8 cellular contexts compared by ENCODE assay signal in the genomic region with DNA sequence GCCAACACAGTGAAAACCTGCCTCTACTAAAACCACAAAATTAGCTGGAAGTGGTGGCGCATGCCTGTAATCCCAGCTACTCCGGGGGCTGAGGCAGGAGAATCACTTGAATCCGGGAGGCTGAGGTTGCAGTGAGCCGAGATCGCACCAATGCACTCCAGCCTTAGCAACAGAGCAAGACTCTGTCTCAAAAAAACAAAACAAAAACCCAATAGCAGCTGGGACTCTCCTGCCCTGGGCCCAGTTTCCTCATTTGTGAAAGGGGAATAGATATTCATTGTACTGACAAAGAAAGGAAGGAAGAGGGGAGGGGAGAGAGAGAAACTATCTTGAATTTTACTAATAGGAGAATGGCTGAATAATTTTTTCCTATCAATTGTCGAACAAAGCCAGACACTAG. TPM values are rescaled to one million over a fixed set of nuclear protein-coding genes. Genes with fewer than 3 reads are reported as not detected.
DNase-seq lines count a peak whose midpoint lies in the region; ATAC-seq and TF ChIP-seq lines count a peak whose summit lies in the region.
"Not testable (repeated sequence)": the region's sequence is repeated elsewhere in the genome, so short reads cannot be mapped to it uniquely, and the experiment has no call there.

No MANE protein-coding gene starts in this region.

- peaks cover 50 to 82% (median 63%) of the 10 kb centered on the region in 10 experiments for H3K4me1 ChIP-seq in BLaER1 treated with 17β-estradiol and CSF1 and Interleukin-3, amounts not matched to agents 10 nM and 100 nM
- H3K4me1 ChIP-seq in Panc1 (ENCODE audit: control insufficient read depth, insufficient read depth, low read length) (peaks cover 37% of the 10 kb centered on the region), right lobe of liver (peaks cover 0 to 54% (median 28%) of the 10 kb centered on the region in 4 donors), neuron (ENCODE audit: insufficient read depth, low read length) (peaks cover 24% of the 10 kb centered on the region)

- CTCF ChIA-PET in Panc1 (lab: Charles Lee), result interaction anchor here (0.7 kb wide), 2 partner anchors 34 to 96 kb away, joined by 4 to 6 read pairs; no protein-coding TSS in a partner anchor

- not testable (repeated sequence) for TF ChIP-seq CTCF in Panc1 (IDR thresholded peaks at IDR 0.05); right lobe of liver (IDR thresholded peaks at IDR 0.05)

- not testable (repeated sequence) for ATAC-seq in Panc1, right lobe of liver

- H3K4me2 ChIP-seq in BLaER1 treated with 17β-estradiol and CSF1 and Interleukin-3, amounts not matched to agents 10 nM and 100 nM, result peak overlapping the region; percentile 17 to 86 (median 56); a peak in 21 of 22 replicates

- BruUV-seq in Panc1 (replicated peaks; lab: Mats Ljungman, UMichigan), result not testable (repeated sequence)

- peaks cover 0 to 33% (median 0%) of the 10 kb centered on the region in 11 experiments; a peak in 6 of 22 replicates for H4K20me1 ChIP-seq in BLaER1 treated with 17β-estradiol and CSF1 and Interleukin-3, amounts not matched to agents 10 nM and 100 nM

- POLR2A ChIA-PET in Panc1 (lab: Charles Lee), result not testable (repeated sequence)

- not testable (repeated sequence) for H3K9me3 ChIP-seq in BLaER1 treated with 17β-estradiol and CSF1 and Interleukin-3, amounts not matched to agents 10 nM and 100 nM (replicated peaks in 1 of 11); Panc1 (ENCODE audit: control insufficient read depth, insufficient read depth, low read depth, low read length); right lobe of liver; neuron (ENCODE audit: low read length)

- H2AFZ ChIP-seq in neuron (ENCODE audit: low read depth, low read length), result peak overlapping the region; percentile 11

- peak overlapping the region; percentile 21 to 98 (median 83); a peak in 21 of 22 replicates for H3K27ac ChIP-seq in BLaER1 treated with 17β-estradiol and CSF1 and Interleukin-3, amounts not matched to agents 10 nM and 100 nM
- H3K27ac ChIP-seq in Panc1 (ENCODE audit: low read length) (peak overlapping the region; percentile 82), caudate nucleus (ENCODE audit: low read depth, low read length) (peak overlapping the region; percentile 44), right lobe of liver (peak overlapping the region; percentile 61 to 79 (median 69)), substantia nigra (ENCODE audit: low read depth, low read length, poor library complexity, severe bottlenecking) (peak overlapping the region; percentile 69)

- peaks cover 0 to 33% (median 9%) of the 10 kb centered on the region in 11 experiments; a peak in 16 of 22 replicates for H3K36me3 ChIP-seq in BLaER1 treated with 17β-estradiol and CSF1 and Interleukin-3, amounts not matched to agents 10 nM and 100 nM
- H3K36me3 ChIP-seq in Panc1 (ENCODE audit: control insufficient read depth, insufficient read depth, low read length); right lobe of liver; neuron (ENCODE audit: insufficient read depth, low read length): not testable (repeated sequence)

- not testable (repeated sequence) for TF ChIP-seq POLR2A in right lobe of liver (IDR thresholded peaks at IDR 0.05)

- in situ Hi-C loops in Panc1 (cut with HindIII; ENCODE audit: low pct_unique_long_range_greater_than_20kb, low sequenced_read_pairs), result not testable (repeated sequence)

- not testable (repeated sequence) for H3K4me3 ChIP-seq in BLaER1 treated with 17β-estradiol and CSF1 and Interleukin-3, amounts not matched to agents 10 nM and 100 nM; Panc1 (ENCODE audit: low read depth in 2 of 2, low read length in 2 of 2); right lobe of liver; neuron (ENCODE audit: low read length)

- intact Hi-C loops in Panc1 (cut with micrococcal nuclease; ENCODE audit: unreplicated experiment), result loop anchor here (5.0 kb wide), 1 partner anchor 44 kb away; no protein-coding TSS in a partner anchor
- intact Hi-C loops in right lobe of liver (cut with DNase I), result not testable (repeated sequence)

- H3K27me3 ChIP-seq in BLaER1 treated with 17β-estradiol and CSF1 and Interleukin-3, amounts not matched to agents 10 nM and 100 nM; Panc1 (ENCODE audit: control insufficient read depth, insufficient read depth, low read length); right lobe of liver; neuron (ENCODE audit: insufficient read depth, low read length): not testable (repeated sequence)

- DNase-seq in Kasumi-1 (lab: John Stamatoyannopoulos, UW) (peak; percentile 28 to 54), fibroblast of peridontal ligament (ENCODE audit: extremely low read depth) (peak; percentile 22), substantia nigra (lab: John Stamatoyannopoulos, UW) (peak in 4 of 49 donors; percentile 10 to 15 (median 12))
- DNase-seq in Panc1 (ENCODE audit: low read depth, low spot score); caudate nucleus (lab: John Stamatoyannopoulos, UW); right lobe of liver: not testable (repeated sequence)

- 78% methylated on average over 6 of the region's 6 CpGs for WGBS in right lobe of liver (ENCODE audit: insufficient coverage, low coverage, low lambda C conversion rate, missing lambda C conversion rate)

- peak overlapping the region in 10 of 11 experiments; percentile 10 to 72 (median 67); a peak in 18 of 22 replicates for H3K9ac ChIP-seq in BLaER1 treated with 17β-estradiol and CSF1 and Interleukin-3, amounts not matched to agents 10 nM and 100 nM

RNA-seq across cellular contexts. Expression of gene MCM5, which starts 3.3 kb away (rescaled TPM):
- total RNA-seq in Panc1 (2021; ENCODE audit: unreplicated experiment) (122 TPM), right lobe of liver (10 to 100 TPM in 4 of 6 experiments, 1 to 10 TPM in 2; 6.7 to 35.9 (median 13.4) TPM)
- 119 TPM for polyA plus RNA-seq in Panc1 (2012; ENCODE audit: insufficient read length)

RNA-seq across cellular contexts. Expression of gene HMOX1, which starts 15.7 kb away (rescaled TPM):
- 105 TPM for total RNA-seq in Panc1 (2021; ENCODE audit: unreplicated experiment)
- 198 TPM for polyA plus RNA-seq in Panc1 (2012; ENCODE audit: insufficient read length)
- total RNA-seq in right lobe of liver, result 100 to 1,000 TPM in 1 of 6 experiments, 10 to 100 TPM in 5; 15.7 to 255 (median 47.2) TPM
